Comparison of ENCODE assay signal across 12 cellular contexts in the genomic region with DNA sequence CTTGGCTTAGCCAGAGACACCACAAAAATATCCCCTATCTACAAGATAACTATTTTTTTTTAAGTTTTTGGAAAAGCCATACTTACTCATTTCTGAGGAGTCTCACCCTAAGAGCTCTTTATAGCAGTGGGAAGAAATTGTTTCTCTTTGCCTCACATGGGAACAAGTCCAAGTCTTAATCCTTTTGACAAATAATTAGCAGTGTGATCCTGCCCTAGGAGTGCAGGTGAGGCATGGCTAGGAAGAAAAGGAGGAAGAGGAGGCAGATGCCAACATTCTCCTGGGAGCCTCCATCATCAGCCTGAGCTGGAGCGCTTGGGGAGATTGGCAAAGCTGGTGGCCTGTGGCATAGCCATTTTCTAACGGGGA.
DNase-seq lines count a peak whose midpoint lies in the region; ATAC-seq and TF ChIP-seq lines count a peak whose summit lies in the region.
"Had no signal": no experiment of that assay in that cellular context is flagged by ENCODE, and none has a peak within 500 bp of the region (broad histone marks: within the 10 kb centered on the region; RNA-seq: fewer than 3 reads in every experiment).

No MANE protein-coding gene starts in this region.

- no peaks in the 10 kb centered on the region for H3K9me3 ChIP-seq in liver (ENCODE audit: control insufficient read depth in 4 of 4, low read length in 3 of 4)
- H3K9me3 ChIP-seq in vagina: no peaks in the 10 kb centered on the region
- H3K9me3 ChIP-seq: ovary had no signal

- H3K4me3 Mint-ChIP-seq in activated T-cell treated with anti-CD3 and anti-CD28 coated beads, Interleukin-2, amount 50 U/mL, for 24 hours: no peak overlapping the region
- H3K4me3 Mint-ChIP-seq in activated CD8-positive, alpha-beta T cell treated with anti-CD3 and anti-CD28 coated beads for 36 hours: no peak overlapping the region

- WGBS in liver: 94% methylated on average over 2 of the region's 2 CpGs

- peaks cover 87% of the 10 kb centered on the region for H3K36me3 Mint-ChIP-seq in activated T-cell treated with anti-CD3 and anti-CD28 coated beads, Interleukin-2, amount 50 U/mL, for 24 hours (ENCODE audit: low read depth)
- H3K36me3 Mint-ChIP-seq in activated CD8-positive, alpha-beta T cell treated with anti-CD3 and anti-CD28 coated beads for 36 hours (ENCODE audit: low read depth): peaks cover 8% of the 10 kb centered on the region

- POLR2A ChIA-PET in activated CD8-positive, alpha-beta T cell treated with anti-CD3 and anti-CD28 coated beads for 36 hours (lab: Charles Lee): no interaction called here

- CTCF ChIA-PET in activated CD8-positive, alpha-beta T cell treated with anti-CD3 and anti-CD28 coated beads for 36 hours (lab: Charles Lee): interaction anchor here (1.6 kb wide), 1 partner anchor 283 kb away, joined by 4 read pairs; no protein-coding TSS in a partner anchor

- no peak for TF ChIP-seq RAD21 in liver (IDR thresholded peaks at IDR 0.05)

- H3K4me3 ChIP-seq in liver (ENCODE audit: low read depth in 1 of 3, low read length in 3 of 3) (no peak overlapping the region), vagina (no peak overlapping the region)
- H3K4me3 ChIP-seq: ovary had no signal

- TF ChIP-seq CTCF in activated CD8-positive, alpha-beta T cell treated with anti-CD3 and anti-CD28 coated beads for 36 hours (IDR thresholded peaks at IDR 0.05): no peak
- TF ChIP-seq CTCF in liver (IDR thresholded peaks at IDR 0.05; ENCODE audit: low read depth, low read length, missing input control) (no peak), vagina (IDR thresholded peaks at IDR 0.05) (no peak)

- no peaks in the 10 kb centered on the region for H3K36me3 ChIP-seq in liver (ENCODE audit: control insufficient read depth in 4 of 4, insufficient read depth in 3 of 4, low read depth in 1 of 4, low read length in 3 of 4)
- peaks cover 0 to 11% of the 10 kb centered on the region in 2 donors for H3K36me3 ChIP-seq in vagina
- H3K36me3 ChIP-seq: ovary had no signal

- H3K9me3 Mint-ChIP-seq in activated T-cell treated with anti-CD3 and anti-CD28 coated beads, Interleukin-2, amount 50 U/mL, for 24 hours: no peaks in the 10 kb centered on the region
- H3K9me3 Mint-ChIP-seq in activated CD8-positive, alpha-beta T cell treated with anti-CD3 and anti-CD28 coated beads for 36 hours: no peaks in the 10 kb centered on the region

- H3K9ac ChIP-seq in liver (ENCODE audit: low read depth in 1 of 2, low read length in 2 of 2): no peak overlapping the region

- peak overlapping the region; percentile 87 for H3K27ac Mint-ChIP-seq in activated T-cell treated with anti-CD3 and anti-CD28 coated beads, Interleukin-2, amount 50 U/mL, for 24 hours
- H3K27ac Mint-ChIP-seq in activated CD8-positive, alpha-beta T cell treated with anti-CD3 and anti-CD28 coated beads for 36 hours: peak overlapping the region; percentile 89

- H3K27ac ChIP-seq in liver (ENCODE audit: low read depth in 1 of 2, low read length in 2 of 2): peak overlapping the region; percentile 81 to 88
- H3K27ac ChIP-seq in temporal lobe (ENCODE audit: low read depth, low read length): peak overlapping the region; percentile 67
- H3K27ac ChIP-seq in vagina: no peak overlapping the region
- H3K27ac ChIP-seq: ovary had no signal

- TF ChIP-seq POLR2A in vagina (IDR thresholded peaks at IDR 0.05): no peak

- H3K4me1 Mint-ChIP-seq in activated T-cell treated with anti-CD3 and anti-CD28 coated beads, Interleukin-2, amount 50 U/mL, for 24 hours (ENCODE audit: low read depth): peaks cover 16% of the 10 kb centered on the region
- H3K4me1 Mint-ChIP-seq in activated CD8-positive, alpha-beta T cell treated with anti-CD3 and anti-CD28 coated beads for 36 hours (ENCODE audit: low read depth): peaks cover 19% of the 10 kb centered on the region

- H3K27me3 Mint-ChIP-seq in activated T-cell treated with anti-CD3 and anti-CD28 coated beads, Interleukin-2, amount 50 U/mL, for 24 hours: no peaks in the 10 kb centered on the region
- H3K27me3 Mint-ChIP-seq in activated CD8-positive, alpha-beta T cell treated with anti-CD3 and anti-CD28 coated beads for 36 hours: no peaks in the 10 kb centered on the region

- intact Hi-C loops in activated CD8-positive, alpha-beta T cell treated with anti-CD3 and anti-CD28 coated beads for 36 hours (cut with micrococcal nuclease): no loop called here
- intact Hi-C loops in vagina (cut with DNase I): no loop called here

- ATAC-seq in activated CD8-positive, alpha-beta T cell treated with anti-CD3 and anti-CD28 coated beads for 36 hours: no peak

- H3K27me3 ChIP-seq in liver (ENCODE audit: control insufficient read depth in 4 of 4, insufficient read depth in 4 of 4, low read length in 3 of 4) (no peaks in the 10 kb centered on the region), vagina (no peaks in the 10 kb centered on the region)
- H3K27me3 ChIP-seq: ovary had no signal

- DNase-seq in activated T-cell treated with anti-CD3 and anti-CD28 coated beads, Interleukin-2, amount 50 U/mL, for 24 hours: no peak
- no peak for DNase-seq in activated T-cell treated with anti-CD3 and anti-CD28 coated beads, Interleukin-2, amount 50 U/mL, for 48 hours
- DNase-seq in activated CD8-positive, alpha-beta T cell treated with anti-CD3 and anti-CD28 coated beads for 36 hours: no peak
- DNase-seq in vagina (ENCODE audit: extremely low spot score in 2 of 2): no peak
- no peak for DNase-seq in AML-193 (lab: John Stamatoyannopoulos, UW)
- no peak for DNase-seq in cortex of kidney (lab: John Stamatoyannopoulos, UW)
- DNase-seq: foreskin melanocyte, NCI-H2171, ovary, RPMI8226 had no signal

- peaks cover 9 to 45% (median 28%) of the 10 kb centered on the region in 4 donors for H3K4me1 ChIP-seq in liver (ENCODE audit: control insufficient read depth in 4 of 4, insufficient read depth in 4 of 4, low read length in 3 of 4)
- H3K4me1 ChIP-seq in vagina: peaks cover 65% of the 10 kb centered on the region

TF ChIP-seq in liver, 16 proteins besides CTCF, POLR2A, EP300 and RAD21:
- TF ChIP-seq FOXA2 (IDR thresholded peaks at IDR 0.05): no peak
- no peak for TF ChIP-seq FOXA1 (IDR thresholded peaks at IDR 0.05)
- TF ChIP-seq YY1 (IDR thresholded peaks at IDR 0.05): no peak
- TF ChIP-seq SP1 (IDR thresholded peaks at IDR 0.05): no peak
- TF ChIP-seq NR2F2 (IDR thresholded peaks at IDR 0.05): no peak
- no peak for TF ChIP-seq JUND (IDR thresholded peaks at IDR 0.05)
